ENCODE assay signal across 25 cellular contexts in genomic region chr7:121042899-121043298, GRCh38. TPM values are rescaled to one million over a fixed set of nuclear protein-coding genes. Genes with fewer than 3 reads are reported as not detected.
DNase-seq lines count a peak whose midpoint lies in the region; ATAC-seq, FAIRE-seq and TF ChIP-seq lines count a peak whose summit lies in the region.
"Had no signal": no experiment of that assay in that cellular context is flagged by ENCODE, and none has a peak within 500 bp of the region (broad histone marks: within the 10 kb centered on the region; RNA-seq: fewer than 3 reads in every experiment).

No MANE protein-coding gene starts in this region.

- H3K27me3 Mint-ChIP-seq in nephron progenitor cell (ENCODE audit: low read depth, poor library complexity) (no peaks in the 10 kb centered on the region), glutamatergic neuron (ENCODE audit: unreplicated experiment) (no peaks in the 10 kb centered on the region)

- H3K4me1 Mint-ChIP-seq in nephron progenitor cell (peaks cover 24% of the 10 kb centered on the region), glutamatergic neuron (ENCODE audit: low read depth, unreplicated experiment) (no peaks in the 10 kb centered on the region)
- H3K4me1 Mint-ChIP-seq: B cell; CD4-positive, CD25-positive, alpha-beta regulatory T cell had no signal

- peaks cover 60% of the 10 kb centered on the region for H3K4me1 ChIP-seq in left ventricle myocardium inferior
- H3K4me1 ChIP-seq in ascending aorta, result peaks cover 6 to 33% of the 10 kb centered on the region in 2 donors
- H3K4me1 ChIP-seq: BLaER1, HAP-1 had no signal

- TF ChIP-seq CTCF in left ventricle myocardium inferior (IDR thresholded peaks at IDR 0.05; ENCODE audit: borderline replicate concordance) (no peak), ascending aorta (IDR thresholded peaks at IDR 0.05) (no peak), nephron progenitor cell (IDR thresholded peaks at IDR 0.05) (no peak), glutamatergic neuron (IDR thresholded peaks at IDR 0.05; ENCODE audit: partially characterized antibody, unreplicated experiment) (no peak)

- no peak for FAIRE-seq in frontal cortex (lab: Jason Lieb, UNC)
- FAIRE-seq: A204.1, D721Med, GM12878, GM19239 had no signal

- H3K4me3 Mint-ChIP-seq in nephron progenitor cell (no peak overlapping the region), glutamatergic neuron (ENCODE audit: unreplicated experiment) (no peak overlapping the region)
- H3K4me3 Mint-ChIP-seq: B cell; CD4-positive, CD25-positive, alpha-beta regulatory T cell; CD8-positive, alpha-beta T cell; HFFc6 had no signal

- H3K27me3 ChIP-seq in left ventricle myocardium inferior (ENCODE audit: low read depth) (no peaks in the 10 kb centered on the region), ascending aorta (no peaks in the 10 kb centered on the region)
- H3K27me3 ChIP-seq: BLaER1 had no signal

- peaks cover 4% of the 10 kb centered on the region for H3K36me3 Mint-ChIP-seq in nephron progenitor cell (ENCODE audit: low read depth)
- H3K36me3 Mint-ChIP-seq in glutamatergic neuron (ENCODE audit: unreplicated experiment), result no peaks in the 10 kb centered on the region
- H3K36me3 Mint-ChIP-seq: CD4-positive, CD25-positive, alpha-beta regulatory T cell; CD8-positive, alpha-beta T cell had no signal

- intact Hi-C loops in left ventricle myocardium inferior (cut with micrococcal nuclease), result no loop called here
- intact Hi-C loops in left cardiac atrium (cut with DNase I), result no loop called here
- intact Hi-C loops in ascending aorta (cut with DNase I), result no loop called here

- no peaks in the 10 kb centered on the region for H3K9me3 ChIP-seq in left ventricle myocardium inferior (replicated peaks)
- no peaks in the 10 kb centered on the region for H3K9me3 ChIP-seq in ascending aorta
- H3K9me3 ChIP-seq: BLaER1, HAP-1 had no signal

- H3K4me3 ChIP-seq in left ventricle myocardium inferior (no peak overlapping the region), ascending aorta (no peak overlapping the region)
- H3K4me3 ChIP-seq: BLaER1, GM12878, GM23248, HAP-1 had no signal

- H3K36me3 ChIP-seq in left ventricle myocardium inferior, result peaks cover 11% of the 10 kb centered on the region
- peaks cover 3 to 4% of the 10 kb centered on the region in 2 donors for H3K36me3 ChIP-seq in ascending aorta
- H3K36me3 ChIP-seq: BLaER1, HAP-1 had no signal

- H3K27ac Mint-ChIP-seq in nephron progenitor cell (peak overlapping the region; percentile 67), glutamatergic neuron (ENCODE audit: unreplicated experiment) (no peak overlapping the region)
- H3K27ac Mint-ChIP-seq: B cell; CD4-positive, CD25-positive, alpha-beta regulatory T cell; CD8-positive, alpha-beta T cell; HFFc6 had no signal

- no peak for DNase-seq in left ventricle myocardium inferior
- no peak for DNase-seq in left cardiac atrium
- no peak for DNase-seq in ascending aorta (ENCODE audit: low spot score in 2 of 2)
- no peak for DNase-seq in nephron progenitor cell
- no peak for DNase-seq in frontal cortex (ENCODE audit: low spot score in 2 of 2)
- no peak for DNase-seq in stimulated activated CD4-positive, alpha-beta T cell treated with anti-CD3 and anti-CD28 coated beads, Interleukin-15, amount 100 ng/mL, for 24 hours
- DNase-seq in glutamatergic neuron, result no peak
- DNase-seq: CD4-positive, CD25-positive, alpha-beta regulatory T cell; CD8-positive, alpha-beta T cell; DMS 273 treated with DMSO at 0.1 percent for 48 hours; DMS79; EL; GDM1; GM23248; HFFc6 had no signal

- H3K27ac ChIP-seq in left ventricle myocardium inferior (replicated peaks) (peak overlapping the region; percentile 78), ascending aorta (peak overlapping the region; percentile 66 to 75)
- H3K27ac ChIP-seq: 22Rv1, BLaER1, C4-2B, GM23248 had no signal

- ATAC-seq in left cardiac atrium (no peak), HG03095 (IDR thresholded peaks at IDR 0.05; ENCODE audit: unreplicated experiment) (no peak)
- ATAC-seq: CD8-positive, alpha-beta T cell; GM12878 had no signal

- peaks cover 5% of the 10 kb centered on the region for H3K9me3 Mint-ChIP-seq in nephron progenitor cell
- H3K9me3 Mint-ChIP-seq in glutamatergic neuron (ENCODE audit: unreplicated experiment), result no peaks in the 10 kb centered on the region
- H3K9me3 Mint-ChIP-seq: CD8-positive, alpha-beta T cell; HFFc6 had no signal

RNA-seq across cellular contexts. Expression of gene CPED1, which starts 54.4 kb away (rescaled TPM):
- total RNA-seq in left ventricle myocardium inferior (33.8 TPM), left cardiac atrium (10 to 100 TPM; 19.2 to 27.0 TPM), ascending aorta (69.5 TPM), frontal cortex (3.3 TPM), glutamatergic neuron (ENCODE audit: unreplicated experiment) (not detected)
- total RNA-seq: CD8-positive, alpha-beta T cell had no signal
